Comparison of ENCODE assay signal across 23 cellular contexts in the genomic region with DNA sequence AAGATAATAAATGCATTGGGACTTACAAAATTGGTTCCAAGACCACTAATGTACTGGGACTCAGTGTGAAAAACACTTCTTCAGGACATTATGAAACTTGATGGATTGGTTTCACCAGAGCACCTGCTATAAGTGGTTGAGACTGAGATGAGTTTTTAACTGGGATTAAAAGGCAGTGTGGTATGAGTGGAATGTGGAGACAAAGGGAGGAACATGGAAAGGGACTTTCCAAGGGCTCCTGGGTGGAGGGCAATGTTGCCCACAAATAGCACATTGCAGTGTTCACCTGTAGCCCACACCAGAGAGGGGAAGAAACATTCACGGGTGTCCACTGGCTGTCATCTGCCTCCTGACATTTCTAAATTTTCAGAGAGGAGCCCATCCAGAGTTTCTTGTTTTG.
DNase-seq lines count a peak whose midpoint lies in the region; ATAC-seq and TF ChIP-seq lines count a peak whose summit lies in the region.
"Had no signal": no experiment of that assay in that cellular context is flagged by ENCODE, and none has a peak within 500 bp of the region (broad histone marks: within the 10 kb centered on the region; RNA-seq: fewer than 3 reads in every experiment).

No MANE protein-coding gene starts in this region.

- TF ChIP-seq CTCF in mammary epithelial cell (conservative IDR thresholded peaks at IDR 0.05 in 1 of 2, IDR thresholded peaks at IDR 0.05 in 1 of 2; ENCODE audit: extremely low read depth in 1 of 2, insufficient read depth in 1 of 2, low read depth in 1 of 2, low read length in 2 of 2): no peak
- TF ChIP-seq CTCF in breast epithelium (IDR thresholded peaks at IDR 0.05): no peak
- TF ChIP-seq CTCF in GM10248 (IDR thresholded peaks at IDR 0.05; ENCODE audit: control extremely low read depth, extremely low read depth, low read depth, missing control alignments): no peak

- H3K4me1 Mint-ChIP-seq in activated CD4-positive, alpha-beta T cell treated with anti-CD3 and anti-CD28 coated beads, Interleukin-2, amount 10 ng/mL, durations not matched to agents 24 days and 14 days: peaks cover 1% of the 10 kb centered on the region
- H3K4me1 Mint-ChIP-seq: naive B cell had no signal

- POLR2A ChIA-PET in GM10248 (lab: Yijun Ruan, JAX): no interaction called here

- H3K9me3 ChIP-seq in mammary epithelial cell (replicated peaks; ENCODE audit: insufficient read depth, low read length) (no peaks in the 10 kb centered on the region), breast epithelium (no peaks in the 10 kb centered on the region)
- H3K9me3 ChIP-seq: MG63, right atrium auricular region, SJSA1, uterus had no signal

- in situ Hi-C loops in mammary epithelial cell (cut with MboI; ENCODE audit: low sequenced_read_pairs in 2 of 2): no loop called here

- no peaks in the 10 kb centered on the region for H3K9me3 Mint-ChIP-seq in activated CD4-positive, alpha-beta T cell treated with anti-CD3 and anti-CD28 coated beads, Interleukin-2, amount 10 ng/mL, durations not matched to agents 24 days and 14 days
- H3K9me3 Mint-ChIP-seq: dendritic cell treated with granulocyte-macrophage colony-stimulating factor and Interleukin-4, amounts not matched to agents 40 ng/mL and 50 ng/mL, for 4 days; naive B cell had no signal

- H3K4me1 ChIP-seq in mammary epithelial cell (ENCODE audit: insufficient read depth, low read length): peaks cover 3% of the 10 kb centered on the region
- H3K4me1 ChIP-seq in breast epithelium: no peaks in the 10 kb centered on the region

- no peak overlapping the region for H3K4me2 ChIP-seq in mammary epithelial cell (ENCODE audit: insufficient read depth, low read depth, low read length)
- H3K4me2 ChIP-seq: PC-9 had no signal

- TF ChIP-seq POLR2A in breast epithelium (IDR thresholded peaks at IDR 0.05): no peak

- 0% methylated on average over 1 of the region's 1 CpG for WGBS in mammary epithelial cell (ENCODE audit: low coverage, missing lambda C conversion rate)

- no TSS peak for BruUV-seq in mammary epithelial cell (replicated peaks; lab: Mats Ljungman, UMichigan)

- no peaks in the 10 kb centered on the region for H3K36me3 Mint-ChIP-seq in activated CD4-positive, alpha-beta T cell treated with anti-CD3 and anti-CD28 coated beads, Interleukin-2, amount 10 ng/mL, durations not matched to agents 24 days and 14 days (ENCODE audit: low read depth)
- H3K36me3 Mint-ChIP-seq: naive B cell had no signal

- DNase-seq in mammary epithelial cell: peak; percentile 11
- DNase-seq in breast epithelium (ENCODE audit: low spot score in 2 of 2): no peak
- peak; percentile 16 for DNase-seq in SW480 (ENCODE audit: low spot score)
- DNase-seq in kidney tubule cell (ENCODE audit: low spot score): peak; percentile 86
- no peak for DNase-seq in AML-193 (lab: John Stamatoyannopoulos, UW)
- DNase-seq in GM10248 (ENCODE audit: extremely low spot score): no peak
- no peak for DNase-seq in activated CD4-positive, alpha-beta T cell treated with anti-CD3 and anti-CD28 coated beads, Interleukin-2, amount 10 ng/mL, durations not matched to agents 24 days and 14 days
- DNase-seq: activated CD4-positive, alpha-beta T cell treated with anti-CD3 and anti-CD28 coated beads, Interleukin-2, amount 50 U/mL, for 1 hour; activated CD8-positive, alpha-beta memory T cell treated with anti-CD3 and anti-CD28 coated beads, Interleukin-2, amount 50 U/mL, for 48 hours; activated effector memory CD4-positive, alpha-beta T cell treated with Interleukin-2 at 50 U/mL for 16 hours; DND-41; MG63; naive B cell; NCI-H1417 treated with DMSO at 0.1 percent for 48 hours; NCI-H2227 treated with DMSO at 0.1 percent for 48 hours; T-helper 2 cell; uterus had no signal

- dilution Hi-C loops in mammary epithelial cell (cut with HindIII; ENCODE audit: low sequenced_read_pairs): no loop called here

- H3K4me3 ChIP-seq in mammary epithelial cell (replicated peaks in 1 of 3; ENCODE audit: insufficient read depth in 1 of 3, low read depth in 2 of 3, low read length in 3 of 3) (no peak overlapping the region), breast epithelium (no peak overlapping the region)
- H3K4me3 ChIP-seq: MG63, PC-9, right atrium auricular region, SJSA1, uterus had no signal

- H3K36me3 ChIP-seq in mammary epithelial cell (ENCODE audit: insufficient read depth, low read length) (no peaks in the 10 kb centered on the region), breast epithelium (no peaks in the 10 kb centered on the region)
- H3K36me3 ChIP-seq: MG63, right atrium auricular region, SJSA1, uterus had no signal

- peaks cover 7% of the 10 kb centered on the region for H3K27me3 Mint-ChIP-seq in activated CD4-positive, alpha-beta T cell treated with anti-CD3 and anti-CD28 coated beads, Interleukin-2, amount 10 ng/mL, durations not matched to agents 24 days and 14 days

- no peak overlapping the region for H3K27ac ChIP-seq in mammary epithelial cell (ENCODE audit: insufficient read depth, low read depth, low read length)
- H3K27ac ChIP-seq in breast epithelium: no peak overlapping the region
- H3K27ac ChIP-seq: HL-60, PC-9, right atrium auricular region, SJSA1, uterus had no signal

- H3K9ac ChIP-seq in mammary epithelial cell (ENCODE audit: insufficient read depth, low read length): no peak overlapping the region

- no peaks in the 10 kb centered on the region for H3K79me2 ChIP-seq in mammary epithelial cell (ENCODE audit: insufficient read depth, low read length)

- no peak overlapping the region for H3K4me3 Mint-ChIP-seq in activated CD4-positive, alpha-beta T cell treated with anti-CD3 and anti-CD28 coated beads, Interleukin-2, amount 10 ng/mL, durations not matched to agents 24 days and 14 days
- H3K4me3 Mint-ChIP-seq: dendritic cell treated with granulocyte-macrophage colony-stimulating factor and Interleukin-4, amounts not matched to agents 40 ng/mL and 50 ng/mL, for 4 days; naive B cell had no signal

- H2AFZ ChIP-seq in mammary epithelial cell (ENCODE audit: low read depth, low read length): no peak overlapping the region
- H2AFZ ChIP-seq: PC-9 had no signal

- ATAC-seq in GM21619 (IDR thresholded peaks at IDR 0.05; ENCODE audit: unreplicated experiment): no peak

- CTCF ChIA-PET in mammary epithelial cell (lab: Charles Lee; ENCODE audit: low non-redundant PET): no interaction called here
- CTCF ChIA-PET in GM10248 (lab: Yijun Ruan, JAX): no interaction called here

- H3K27ac Mint-ChIP-seq in activated CD4-positive, alpha-beta T cell treated with anti-CD3 and anti-CD28 coated beads, Interleukin-2, amount 10 ng/mL, durations not matched to agents 24 days and 14 days: no peak overlapping the region
- H3K27ac Mint-ChIP-seq: dendritic cell treated with granulocyte-macrophage colony-stimulating factor and Interleukin-4, amounts not matched to agents 40 ng/mL and 50 ng/mL, for 4 days; naive B cell had no signal

- no peaks in the 10 kb centered on the region for H4K20me1 ChIP-seq in mammary epithelial cell (ENCODE audit: insufficient read depth, low read length)

- intact Hi-C loops in mammary epithelial cell (cut with micrococcal nuclease) (no loop called here), breast epithelium (cut with DNase I; ENCODE audit: low total_unique reads) (no loop called here)
- intact Hi-C loops in activated CD4-positive, alpha-beta T cell treated with anti-CD3 and anti-CD28 coated beads, Interleukin-2, amount 10 ng/mL, durations not matched to agents 24 days and 14 days (cut with micrococcal nuclease): no loop called here

- H3K27me3 ChIP-seq in mammary epithelial cell (ENCODE audit: insufficient read depth, low read length) (no peaks in the 10 kb centered on the region), breast epithelium (no peaks in the 10 kb centered on the region)
- H3K27me3 ChIP-seq: MG63, right atrium auricular region, SJSA1, uterus had no signal

Comparison
In these comparisons a context has a peak if more than half of its experiments do, and no peak if none do; other contexts are left out.
1. DNase-seq: peak in mammary epithelial cell (single experiment), SW480 (single experiment) and kidney tubule cell (single experiment); none in breast epithelium (0 of 2), AML-193 (0 of 2), GM10248 (single experiment) and activated CD4-positive, alpha-beta T cell treated with anti-CD3 and anti-CD28 coated beads, Interleukin-2, amount 10 ng/mL, durations not matched to agents 24 days and 14 days (single experiment).